13 cellular contexts compared by ENCODE assay signal in the genomic region with DNA sequence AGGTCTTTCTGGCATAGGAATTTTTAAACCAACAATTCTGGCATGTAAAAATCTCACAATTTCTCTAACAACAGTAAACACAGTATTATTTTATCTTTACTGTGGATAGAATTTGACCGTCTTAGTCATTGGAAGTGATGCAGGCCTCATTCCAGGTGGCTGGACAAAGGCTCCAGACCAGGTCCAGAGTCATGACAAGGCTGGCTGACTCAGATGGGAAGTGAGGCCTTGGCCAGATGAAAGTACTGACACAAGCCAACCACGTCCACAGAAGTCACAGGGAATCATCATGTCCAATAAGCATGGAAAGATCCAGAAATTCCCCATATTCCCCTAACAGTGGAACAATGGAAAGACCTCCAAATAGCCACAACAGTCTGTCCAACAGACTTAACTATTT. TPM values are rescaled to one million over a fixed set of nuclear protein-coding genes. Genes with fewer than 3 reads are reported as not detected.
DNase-seq lines count a peak whose midpoint lies in the region; ATAC-seq and TF ChIP-seq lines count a peak whose summit lies in the region.
"Had no signal": no experiment of that assay in that cellular context is flagged by ENCODE, and none has a peak within 500 bp of the region (broad histone marks: within the 10 kb centered on the region; RNA-seq: fewer than 3 reads in every experiment).

No MANE protein-coding gene starts in this region.

- no peaks in the 10 kb centered on the region for H3K9me3 ChIP-seq in right atrium auricular region
- no peaks in the 10 kb centered on the region for H3K9me3 ChIP-seq in aorta (ENCODE audit: control insufficient read depth, low read length)

- 20 to 21% methylated on average over 2 of the region's 2 CpGs for WGBS in aorta, 2 donors

- TF ChIP-seq CTCF in cardiac fibroblast (IDR thresholded peaks at IDR 0.05; ENCODE audit: low read depth, low read length) (no peak), right atrium auricular region (IDR thresholded peaks at IDR 0.05) (no peak)

- no peaks in the 10 kb centered on the region for H3K9me3 Mint-ChIP-seq in activated naive CD8-positive, alpha-beta T cell treated with anti-CD3 and anti-CD28 coated beads, Interleukin-2, amount 50 U/mL, for 24 hours
- H3K9me3 Mint-ChIP-seq: stimulated activated naive CD8-positive, alpha-beta T cell treated with anti-CD3 and anti-CD28 coated beads, Interleukin-15, amount 100 ng/mL, for 72 hours had no signal

- H3K36me3 Mint-ChIP-seq in activated naive CD8-positive, alpha-beta T cell treated with anti-CD3 and anti-CD28 coated beads, Interleukin-2, amount 50 U/mL, for 24 hours (ENCODE audit: low read depth) = no peaks in the 10 kb centered on the region
- H3K36me3 Mint-ChIP-seq: CD8-positive, alpha-beta memory T cell had no signal

- peak; percentile 67 for ATAC-seq in aorta (ENCODE audit: low FRiP score)
- ATAC-seq in activated naive CD8-positive, alpha-beta T cell treated with anti-CD3 and anti-CD28 coated beads, Interleukin-2, amount 50 U/mL, for 24 hours = no peak
- ATAC-seq: stimulated activated naive CD8-positive, alpha-beta T cell treated with anti-CD3 and anti-CD28 coated beads, Interleukin-15, amount 100 ng/mL, for 72 hours had no signal

- peaks cover 4% of the 10 kb centered on the region for H3K27me3 Mint-ChIP-seq in activated naive CD8-positive, alpha-beta T cell treated with anti-CD3 and anti-CD28 coated beads, Interleukin-2, amount 50 U/mL, for 24 hours
- H3K27me3 Mint-ChIP-seq: stimulated activated naive CD8-positive, alpha-beta T cell treated with anti-CD3 and anti-CD28 coated beads, Interleukin-15, amount 100 ng/mL, for 72 hours had no signal

- H3K4me1 ChIP-seq in right atrium auricular region = no peaks in the 10 kb centered on the region
- no peaks in the 10 kb centered on the region for H3K4me1 ChIP-seq in aorta (ENCODE audit: control insufficient read depth in 1 of 2, insufficient read depth in 2 of 2, low read length in 2 of 2)

- H3K27ac ChIP-seq in right atrium auricular region = peak overlapping the region in 1 of 2 donors; percentile 8
- no peak overlapping the region for H3K27ac ChIP-seq in aorta (ENCODE audit: low read depth in 1 of 2, low read length in 2 of 2)

- no peak overlapping the region for H3K27ac Mint-ChIP-seq in activated naive CD8-positive, alpha-beta T cell treated with anti-CD3 and anti-CD28 coated beads, Interleukin-2, amount 50 U/mL, for 24 hours
- H3K27ac Mint-ChIP-seq: CD8-positive, alpha-beta memory T cell had no signal

- H3K27me3 ChIP-seq in right atrium auricular region (no peaks in the 10 kb centered on the region), aorta (ENCODE audit: control insufficient read depth in 1 of 2, insufficient read depth in 2 of 2, low read length in 1 of 2) (no peaks in the 10 kb centered on the region)

- intact Hi-C loops in aorta (cut with DNase I) = no loop called here

- no peak overlapping the region for H3K4me3 Mint-ChIP-seq in activated naive CD8-positive, alpha-beta T cell treated with anti-CD3 and anti-CD28 coated beads, Interleukin-2, amount 50 U/mL, for 24 hours
- H3K4me3 Mint-ChIP-seq: CD8-positive, alpha-beta memory T cell; stimulated activated naive CD8-positive, alpha-beta T cell treated with anti-CD3 and anti-CD28 coated beads, Interleukin-15, amount 100 ng/mL, for 72 hours had no signal

- H3K4me1 Mint-ChIP-seq in activated naive CD8-positive, alpha-beta T cell treated with anti-CD3 and anti-CD28 coated beads, Interleukin-2, amount 50 U/mL, for 24 hours = no peaks in the 10 kb centered on the region
- H3K4me1 Mint-ChIP-seq: CD8-positive, alpha-beta memory T cell; stimulated activated naive CD8-positive, alpha-beta T cell treated with anti-CD3 and anti-CD28 coated beads, Interleukin-15, amount 100 ng/mL, for 72 hours had no signal

- H3K36me3 ChIP-seq in right atrium auricular region (no peaks in the 10 kb centered on the region), aorta (ENCODE audit: control insufficient read depth in 1 of 2, insufficient read depth in 2 of 2, low read length in 1 of 2) (no peaks in the 10 kb centered on the region)

- DNase-seq in LHCN-M2 (ENCODE audit: low read depth) (peak; percentile 71), cardiac fibroblast (ENCODE audit: low read depth in 2 of 2) (peak; percentile 63 to 97), right atrium auricular region (ENCODE audit: low spot score) (peak; percentile 76), aorta (no peak), epidermal melanocyte (ENCODE audit: insufficient read length, low spot score) (no peak), putamen (ENCODE audit: low spot score) (no peak)
- DNase-seq in activated naive CD8-positive, alpha-beta T cell treated with anti-CD3 and anti-CD28 coated beads, Interleukin-2, amount 50 U/mL, for 24 hours = no peak
- DNase-seq: CD8-positive, alpha-beta memory T cell; foreskin melanocyte; islet precursor cell; NCI-H187 treated with DMSO at 0.1 percent for 48 hours; SHP77 treated with DMSO at 0.1 percent for 48 hours; stimulated activated naive CD8-positive, alpha-beta T cell treated with anti-CD3 and anti-CD28 coated beads, Interleukin-15, amount 100 ng/mL, for 72 hours had no signal

- no peak overlapping the region for H3K4me3 ChIP-seq in cardiac fibroblast (replicated peaks in 1 of 2; ENCODE audit: low read depth in 2 of 2, low read length in 2 of 2)
- no peak overlapping the region for H3K4me3 ChIP-seq in right atrium auricular region
- no peak overlapping the region for H3K4me3 ChIP-seq in aorta (ENCODE audit: low read length in 2 of 2)

RNA-seq across cellular contexts. Expression of a gene that starts 12.4 kb away (rescaled TPM):
- total RNA-seq in LHCN-M2 (2014; rRNA removed) (23.2 and 31.4 TPM in 2 replicates), right atrium auricular region (10 to 100 TPM; 59.8 to 84.5 TPM), aorta (10 to 100 TPM; 48.5 to 67.8 TPM)
- polyA plus RNA-seq in LHCN-M2 (2012) = 46.3 TPM
- 1 to 10 TPM; 4.5 to 5.4 TPM for polyA plus RNA-seq in aorta
- total RNA-seq: CD8-positive, alpha-beta memory T cell had no signal
- polyA plus RNA-seq: CD8-positive, alpha-beta memory T cell had no signal

Comparison
In these comparisons a context has a peak if more than half of its experiments do, and no peak if none do; other contexts are left out.
1. DNase-seq: peak in LHCN-M2 (single experiment), cardiac fibroblast (2 of 2) and right atrium auricular region (single experiment); none in aorta (0 of 2), activated naive CD8-positive, alpha-beta T cell treated with anti-CD3 and anti-CD28 coated beads, Interleukin-2, amount 50 U/mL, for 24 hours (single experiment), epidermal melanocyte (single experiment) and putamen (single experiment).